11 cellular contexts compared by ENCODE assay signal in the genomic region with DNA sequence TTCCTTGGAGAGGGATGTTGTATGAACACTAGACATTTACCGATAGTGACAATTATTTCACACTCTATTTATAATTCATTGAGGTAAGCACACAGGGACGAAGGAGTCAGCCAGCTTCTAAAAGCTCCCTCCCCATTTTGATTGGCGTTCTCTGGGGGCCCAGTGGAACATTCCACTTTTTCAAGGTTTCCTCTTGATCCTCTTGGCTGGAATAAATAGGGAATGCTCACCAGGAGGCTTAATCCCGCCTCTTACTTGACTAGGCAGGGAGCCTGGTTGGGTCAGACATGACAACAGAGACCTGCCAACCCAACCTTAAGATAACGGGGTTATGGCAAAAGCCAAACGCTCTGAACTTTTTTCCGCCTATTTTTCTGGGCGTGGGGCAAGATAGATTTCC. TPM values are rescaled to one million over a fixed set of nuclear protein-coding genes. Genes with fewer than 3 reads are reported as not detected.
DNase-seq lines count a peak whose midpoint lies in the region; ATAC-seq, FAIRE-seq and TF ChIP-seq lines count a peak whose summit lies in the region.
"Had no signal": no experiment of that assay in that cellular context is flagged by ENCODE, and none has a peak within 500 bp of the region (broad histone marks: within the 10 kb centered on the region; RNA-seq: fewer than 3 reads in every experiment).

No MANE protein-coding gene starts in this region.

- no peak for FAIRE-seq in frontal cortex (lab: Jason Lieb, UNC)

- H3K9me3 ChIP-seq in HEK293 (ENCODE audit: control insufficient read depth, insufficient read depth, low read depth, low read length) (no peaks in the 10 kb centered on the region), endodermal cell (ENCODE audit: control insufficient read depth, low read length) (peaks cover 5% of the 10 kb centered on the region)
- H3K9me3 ChIP-seq: left lung had no signal

- no peaks in the 10 kb centered on the region for H3K36me3 Mint-ChIP-seq in endodermal cell (ENCODE audit: low read depth)
- no peaks in the 10 kb centered on the region for H3K36me3 Mint-ChIP-seq in naive thymus-derived CD8-positive, alpha-beta T cell

- H3K27me3 ChIP-seq in ACC112 (ENCODE audit: insufficient read depth, low read length) (peaks cover 21% of the 10 kb centered on the region; the same call in 1 of the 2 replicates), endodermal cell (ENCODE audit: control insufficient read depth, insufficient read depth, low read length, poor library complexity, severe bottlenecking) (peaks cover 48% of the 10 kb centered on the region)

- DNase-seq in endodermal cell = no peak
- no peak for DNase-seq in naive thymus-derived CD8-positive, alpha-beta T cell
- no peak for DNase-seq in frontal cortex (ENCODE audit: low spot score in 2 of 2)
- DNase-seq: NCI-H82, SW 1271 had no signal

- H3K27ac ChIP-seq in ACC112 (ENCODE audit: low read depth, low read length) = no peak overlapping the region
- H3K27ac ChIP-seq in HEK293 (ENCODE audit: extremely low read depth, low read depth, low read length) = no peak overlapping the region
- no peak overlapping the region for H3K27ac ChIP-seq in endodermal cell (ENCODE audit: low read depth, low read length)
- H3K27ac ChIP-seq: left lung had no signal

- no peak overlapping the region for H3K27ac Mint-ChIP-seq in endodermal cell
- peak overlapping the region in 1 of 10 donors; percentile 45 for H3K27ac Mint-ChIP-seq in naive thymus-derived CD8-positive, alpha-beta T cell

- POLR2A ChIA-PET in HEK293 (lab: Yijun Ruan, JAX) = no interaction called here
- POLR2A ChIA-PET in naive thymus-derived CD8-positive, alpha-beta T cell (lab: Charles Lee) = no interaction called here

- no peaks in the 10 kb centered on the region for H3K36me3 ChIP-seq in ACC112 (ENCODE audit: insufficient read depth, low read length)
- H3K36me3 ChIP-seq in HEK293 (ENCODE audit: control insufficient read depth in 2 of 2, insufficient read depth in 1 of 2, low read length in 2 of 2) = no peaks in the 10 kb centered on the region
- H3K36me3 ChIP-seq in endodermal cell (ENCODE audit: control insufficient read depth, insufficient read depth, low read length) = no peaks in the 10 kb centered on the region
- H3K36me3 ChIP-seq: left lung had no signal

- CTCF ChIA-PET in HEK293 (lab: Yijun Ruan, JAX) = interaction anchor here (1.2 to 2.1 kb wide), 2 partner anchors 72 to 78 kb away, joined by 6 to 8 read pairs; no protein-coding TSS in a partner anchor

- no peak overlapping the region for H3K9ac ChIP-seq in endodermal cell (ENCODE audit: extremely low read depth, low read length, poor library complexity, severe bottlenecking)

- peaks cover 8% of the 10 kb centered on the region for H3K9me3 Mint-ChIP-seq in endodermal cell
- peaks cover 0 to 12% (median 0%) of the 10 kb centered on the region in 9 donors for H3K9me3 Mint-ChIP-seq in naive thymus-derived CD8-positive, alpha-beta T cell

- TF ChIP-seq CTCF in HEK293 (tag by site-specific recombination; IDR thresholded peaks at IDR 0.05) (no peak), endodermal cell (conservative IDR thresholded peaks at IDR 0.05) (no peak)

- H3K79me2 ChIP-seq in ACC112 (ENCODE audit: control insufficient read depth, insufficient read depth, low read length, unreplicated experiment) = no peaks in the 10 kb centered on the region

- no peak for ATAC-seq in naive thymus-derived CD8-positive, alpha-beta T cell
- ATAC-seq in HG02571 (IDR thresholded peaks at IDR 0.05; ENCODE audit: unreplicated experiment) (no peak), HG03175 (IDR thresholded peaks at IDR 0.05; ENCODE audit: unreplicated experiment) (no peak), GM18909 (IDR thresholded peaks at IDR 0.05; ENCODE audit: poor library complexity, unreplicated experiment) (no peak)

- 88 to 90% methylated on average over 4 to 8 of the region's 8 CpGs for WGBS in endodermal cell (ENCODE audit: insufficient coverage in 1 of 2, insufficient read length in 1 of 2), 2 experiments

- H2AFZ ChIP-seq in ACC112 (ENCODE audit: low read length, unreplicated experiment) = no peak overlapping the region

- H3K27me3 Mint-ChIP-seq in endodermal cell (ENCODE audit: insufficient read depth) = peaks cover 57% of the 10 kb centered on the region
- peaks cover 20 to 53% (median 50%) of the 10 kb centered on the region in 5 donors for H3K27me3 Mint-ChIP-seq in naive thymus-derived CD8-positive, alpha-beta T cell

- peak overlapping the region; percentile 44 for H3K4me3 Mint-ChIP-seq in endodermal cell
- peak overlapping the region; percentile 50 to 81 (median 74) for H3K4me3 Mint-ChIP-seq in naive thymus-derived CD8-positive, alpha-beta T cell

- H3K4me3 ChIP-seq in ACC112 (ENCODE audit: low read depth, low read length) = peak overlapping the region; percentile 87
- no peak overlapping the region for H3K4me3 ChIP-seq in HEK293 (ENCODE audit: low read depth, low read length)
- peak overlapping the region; percentile 71 for H3K4me3 ChIP-seq in endodermal cell (ENCODE audit: low read length)

- peaks cover 13% of the 10 kb centered on the region for H3K4me1 Mint-ChIP-seq in endodermal cell
- H3K4me1 Mint-ChIP-seq in naive thymus-derived CD8-positive, alpha-beta T cell = peaks cover 8 to 22% (median 17%) of the 10 kb centered on the region in 4 donors

- H3K4me1 ChIP-seq in ACC112 (ENCODE audit: control insufficient read depth, insufficient read depth, low read length, unreplicated experiment) (peaks cover 18% of the 10 kb centered on the region), HEK293 (ENCODE audit: control insufficient read depth, insufficient read depth, low read length) (peaks cover 6% of the 10 kb centered on the region), endodermal cell (ENCODE audit: control insufficient read depth, insufficient read depth, low read length) (peaks cover 5% of the 10 kb centered on the region)

TF ChIP-seq in HEK293, 187 proteins besides CTCF, POLR2A, EP300 and RAD21 (continues in another document):
- TF ChIP-seq, protein P1, sequence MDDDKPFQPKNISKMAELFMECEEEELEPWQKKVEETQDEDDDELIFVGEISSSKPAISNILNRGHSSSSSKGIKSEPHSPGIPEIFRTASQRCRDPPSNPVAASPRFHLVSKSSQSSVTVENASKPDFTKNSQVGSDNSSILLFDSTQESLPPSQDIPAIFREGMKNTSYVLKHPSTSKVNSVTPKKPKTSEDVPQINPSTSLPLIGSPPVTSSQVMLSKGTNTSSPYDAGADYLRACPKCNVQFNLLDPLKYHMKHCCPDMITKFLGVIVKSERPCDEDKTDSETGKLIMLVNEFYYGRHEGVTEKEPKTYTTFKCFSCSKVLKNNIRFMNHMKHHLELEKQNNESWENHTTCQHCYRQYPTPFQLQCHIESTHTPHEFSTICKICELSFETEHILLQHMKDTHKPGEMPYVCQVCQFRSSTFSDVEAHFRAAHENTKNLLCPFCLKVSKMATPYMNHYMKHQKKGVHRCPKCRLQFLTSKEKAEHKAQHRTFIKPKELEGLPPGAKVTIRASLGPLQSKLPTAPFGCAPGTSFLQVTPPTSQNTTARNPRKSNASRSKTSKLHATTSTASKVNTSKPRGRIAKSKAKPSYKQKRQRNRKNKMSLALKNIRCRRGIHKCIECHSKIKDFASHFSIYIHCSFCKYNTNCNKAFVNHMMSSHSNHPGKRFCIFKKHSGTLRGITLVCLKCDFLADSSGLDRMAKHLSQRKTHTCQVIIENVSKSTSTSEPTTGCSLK (tag by site-specific recombination; IDR thresholded peaks at IDR 0.05) = no peak
- TF ChIP-seq, protein P2, sequence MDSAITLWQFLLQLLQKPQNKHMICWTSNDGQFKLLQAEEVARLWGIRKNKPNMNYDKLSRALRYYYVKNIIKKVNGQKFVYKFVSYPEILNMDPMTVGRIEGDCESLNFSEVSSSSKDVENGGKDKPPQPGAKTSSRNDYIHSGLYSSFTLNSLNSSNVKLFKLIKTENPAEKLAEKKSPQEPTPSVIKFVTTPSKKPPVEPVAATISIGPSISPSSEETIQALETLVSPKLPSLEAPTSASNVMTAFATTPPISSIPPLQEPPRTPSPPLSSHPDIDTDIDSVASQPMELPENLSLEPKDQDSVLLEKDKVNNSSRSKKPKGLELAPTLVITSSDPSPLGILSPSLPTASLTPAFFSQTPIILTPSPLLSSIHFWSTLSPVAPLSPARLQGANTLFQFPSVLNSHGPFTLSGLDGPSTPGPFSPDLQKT (IDR thresholded peaks at IDR 0.05; ENCODE audit: borderline replicate concordance, low read depth, low read length) = no peak
- TF ChIP-seq ZNF561 (tag by site-specific recombination; IDR thresholded peaks at IDR 0.05; ENCODE audit: borderline replicate concordance) (0 out of 2 replicates have a peak, but pooled peaks have one; percentile 9), ZNF544 (tag by site-specific recombination; IDR thresholded peaks at IDR 0.05) (no peak), ZNF19 (tag by site-specific recombination; IDR thresholded peaks at IDR 0.05; ENCODE audit: low read depth) (no peak), ZNF626 (tag by site-specific recombination; IDR thresholded peaks at IDR 0.05) (no peak), ZNF146 (tag by site-specific recombination; IDR thresholded peaks at IDR 0.05) (no peak), ZNF266 (tag by site-specific recombination; IDR thresholded peaks at IDR 0.05; ENCODE audit: low read depth) (no peak), ZNF560 (tag by site-specific recombination; IDR thresholded peaks at IDR 0.05; ENCODE audit: borderline replicate concordance) (no peak), PRDM1 (tag by site-specific recombination; IDR thresholded peaks at IDR 0.05) (no peak; the same call in 1 of the 2 replicates), ZNF785 (tag by site-specific recombination; IDR thresholded peaks at IDR 0.05) (no peak)

RNA-seq across cellular contexts. Expression of a gene that starts 1.0 kb away (rescaled TPM):
- total RNA-seq in endodermal cell = 1 to 10 TPM in 1 of 2 donors, under 1 TPM in 1; 0.79 to 2.2 TPM
- 1.9 TPM for polyA plus RNA-seq in endodermal cell (2013, experiment 1 of 2)
- polyA plus RNA-seq in endodermal cell (2013, experiment 2 of 2) = 1.2 TPM
- total RNA-seq in naive thymus-derived CD8-positive, alpha-beta T cell = under 1 TPM in 1 of 2 experiments, not detected in 1; 0.36 TPM
- not detected for polyA plus RNA-seq in naive thymus-derived CD8-positive, alpha-beta T cell
- total RNA-seq in frontal cortex = 33.8 TPM

Comparison
In these comparisons a context has a peak if more than half of its experiments do, and no peak if none do; other contexts are left out.
1. RNA of a gene that starts 1.0 kb away (total RNA-seq): 33.8 TPM in frontal cortex (single experiment); 0.79 to 2.2 TPM in endodermal cell and 0.36 TPM in naive thymus-derived CD8-positive, alpha-beta T cell; every median in the first group is over 10 times any median in the second.